9 cellular contexts compared by ENCODE assay signal in genomic region chr6:159981171-159981571, GRCh38. TPM values are rescaled to one million over a fixed set of nuclear protein-coding genes. Genes with fewer than 3 reads are reported as not detected.
DNase-seq lines count a peak whose midpoint lies in the region; ATAC-seq and TF ChIP-seq lines count a peak whose summit lies in the region.
"Had no signal": no experiment of that assay in that cellular context is flagged by ENCODE, and none has a peak within 500 bp of the region (broad histone marks: within the 10 kb centered on the region; RNA-seq: fewer than 3 reads in every experiment).

No MANE protein-coding gene starts in this region.

- no peaks in the 10 kb centered on the region for H3K36me3 ChIP-seq in CD8-positive, alpha-beta T cell (ENCODE audit: insufficient read depth, low read length)
- no peaks in the 10 kb centered on the region for H3K36me3 ChIP-seq in KOPT-K1 (ENCODE audit: insufficient read depth, low read length)

- CTCF ChIA-PET in CD8-positive, alpha-beta T cell (lab: Charles Lee), result interaction anchor here (1.6 to 1.8 kb wide), 3 partner anchors 10 to 19 kb away, joined by 3 to 6 read pairs (median 5); partner anchors contain the start of gene IGF2R

- no peaks in the 10 kb centered on the region for H3K9me3 ChIP-seq in CD8-positive, alpha-beta T cell (ENCODE audit: low read length)
- H3K9me3 ChIP-seq in KOPT-K1 (ENCODE audit: insufficient read depth, low read length, poor library complexity, severe bottlenecking), result no peaks in the 10 kb centered on the region
- H3K9me3 ChIP-seq: SK-N-SH had no signal

- no peaks in the 10 kb centered on the region for H3K36me3 Mint-ChIP-seq in CD8-positive, alpha-beta T cell
- peaks cover 4% of the 10 kb centered on the region for H3K36me3 Mint-ChIP-seq in osteocyte (ENCODE audit: unreplicated experiment)

- peak overlapping the region; percentile 9 for H3K4me3 ChIP-seq in CD8-positive, alpha-beta T cell (ENCODE audit: low read depth, low read length)

- H3K27me3 ChIP-seq in CD8-positive, alpha-beta T cell (ENCODE audit: insufficient read depth, low read length), result no peaks in the 10 kb centered on the region

- in situ Hi-C loops in GM13976 (cut with MboI; ENCODE audit: low sequenced_read_pairs, unreplicated experiment), result no loop called here

- H3K4me1 Mint-ChIP-seq in CD8-positive, alpha-beta T cell (ENCODE audit: low read depth), result peaks cover 93% of the 10 kb centered on the region
- peaks cover 81% of the 10 kb centered on the region for H3K4me1 Mint-ChIP-seq in osteocyte (ENCODE audit: unreplicated experiment)

- peak overlapping the region; percentile 72 for H3K4me3 Mint-ChIP-seq in CD8-positive, alpha-beta T cell
- no peak overlapping the region for H3K4me3 Mint-ChIP-seq in osteocyte (ENCODE audit: unreplicated experiment)

- DNase-seq in CD8-positive, alpha-beta T cell, result no peak
- DNase-seq in caudate nucleus (lab: John Stamatoyannopoulos, UW) (no peak), osteocyte (ENCODE audit: extremely low spot score, unreplicated experiment) (peak; percentile 62), GM13976 (ENCODE audit: low spot score) (no peak), SW 1271 (lab: John Stamatoyannopoulos, UW) (no peak), NCI-H748 treated with DMSO at 0.1 percent for 48 hours (lab: John Stamatoyannopoulos, UW) (no peak), NCI-H2081 (lab: John Stamatoyannopoulos, UW) (no peak)
- DNase-seq: SK-N-SH had no signal

- H3K9me3 Mint-ChIP-seq in CD8-positive, alpha-beta T cell, result no peaks in the 10 kb centered on the region
- no peaks in the 10 kb centered on the region for H3K9me3 Mint-ChIP-seq in osteocyte (ENCODE audit: unreplicated experiment)

- ATAC-seq in CD8-positive, alpha-beta T cell, result no peak

- H3K27ac Mint-ChIP-seq in CD8-positive, alpha-beta T cell, result peak overlapping the region; percentile 88
- peak overlapping the region; percentile 74 for H3K27ac Mint-ChIP-seq in osteocyte (ENCODE audit: unreplicated experiment)

- peaks cover 86% of the 10 kb centered on the region for H3K4me1 ChIP-seq in CD8-positive, alpha-beta T cell (ENCODE audit: insufficient read depth, low read length)

- intact Hi-C loops in CD8-positive, alpha-beta T cell (cut with DNase I, micrococcal nuclease), result no loop called here

- POLR2A ChIA-PET in CD8-positive, alpha-beta T cell (lab: Charles Lee), result interaction anchor here (1.3 to 2.7 kb wide), 2 partner anchors 11 to 244 kb away, joined by 3 to 11 read pairs; partner anchors contain the start of gene IGF2R

- H3K27me3 Mint-ChIP-seq in CD8-positive, alpha-beta T cell (ENCODE audit: low read depth), result no peaks in the 10 kb centered on the region
- H3K27me3 Mint-ChIP-seq in osteocyte (ENCODE audit: unreplicated experiment), result no peaks in the 10 kb centered on the region

- no peak for TF ChIP-seq CTCF in CD8-positive, alpha-beta T cell (IDR thresholded peaks at IDR 0.05)
- TF ChIP-seq CTCF in osteocyte (IDR thresholded peaks at IDR 0.05) (no peak), GM13976 (IDR thresholded peaks at IDR 0.05; ENCODE audit: borderline replicate concordance, control extremely low read depth, extremely low read depth, insufficient read depth, missing control alignments) (no peak)

- H3K27ac ChIP-seq in CD8-positive, alpha-beta T cell (ENCODE audit: low read depth, low read length), result no peak overlapping the region
- peak overlapping the region; percentile 96 for H3K27ac ChIP-seq in KOPT-K1 (ENCODE audit: low read depth, low read length, poor library complexity, severe bottlenecking)
- H3K27ac ChIP-seq in caudate nucleus (ENCODE audit: low read depth, low read length), result peak overlapping the region; percentile 38

RNA-seq across cellular contexts. Expression of gene IGF2R, which starts 12.3 kb away (rescaled TPM):
- total RNA-seq in CD8-positive, alpha-beta T cell, result 10 to 100 TPM; 38.5 to 40.6 TPM
- total RNA-seq in osteocyte, result 196 and 218 TPM in 2 replicates
